In the genomic region with DNA sequence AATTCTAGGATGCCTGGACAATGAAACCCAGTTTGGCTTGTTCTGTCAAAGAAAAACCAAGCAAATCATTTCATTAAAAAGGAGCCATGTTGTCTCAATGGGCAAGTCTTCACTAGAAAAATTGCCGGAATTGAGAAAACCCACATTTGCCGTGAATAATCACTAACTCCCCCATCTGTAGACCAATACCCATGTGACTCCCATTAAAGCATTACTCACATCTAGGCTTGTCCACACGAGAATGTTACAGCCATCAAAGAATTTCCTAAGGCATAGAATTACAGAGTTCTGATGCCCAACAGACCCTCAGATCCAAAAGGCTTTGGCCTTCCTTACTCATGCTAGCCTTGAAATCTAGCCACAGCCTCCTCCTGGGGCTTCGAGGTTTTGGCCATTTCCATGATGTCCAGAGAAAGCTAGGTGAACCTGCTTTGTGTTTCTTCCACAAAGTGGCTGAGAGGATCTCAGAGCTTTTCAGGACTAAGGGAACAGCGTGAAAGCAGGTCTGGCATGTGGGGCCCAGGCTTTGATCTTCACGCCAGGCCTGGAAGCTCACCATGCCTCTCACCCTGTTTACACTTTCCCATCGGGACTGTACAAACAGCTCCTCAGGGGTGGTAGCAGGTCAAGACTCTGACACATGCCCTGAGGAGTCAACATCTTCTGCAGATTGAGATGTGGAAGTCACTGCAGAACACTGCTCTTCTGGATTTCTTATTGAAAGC, we compare ENCODE assay signal across 20 cellular contexts. TPM values are rescaled to one million over a fixed set of nuclear protein-coding genes. Genes with fewer than 3 reads are reported as not detected.
DNase-seq lines count a peak whose midpoint lies in the region; ATAC-seq, FAIRE-seq and TF ChIP-seq lines count a peak whose summit lies in the region.
"Had no signal": no experiment of that assay in that cellular context is flagged by ENCODE, and none has a peak within 500 bp of the region (broad histone marks: within the 10 kb centered on the region; RNA-seq: fewer than 3 reads in every experiment).

No MANE protein-coding gene starts in this region.

- TF ChIP-seq POLR2A in HepG2 (IDR thresholded peaks at IDR 0.05; ENCODE audit: insufficient read depth in 1 of 2, low read depth in 2 of 2, low read length in 2 of 2) (no peak), right lobe of liver (IDR thresholded peaks at IDR 0.05) (no peak), H1 (IDR thresholded peaks at IDR 0.05; ENCODE audit: control extremely low read depth in 1 of 2, low read depth in 2 of 2, low read length in 2 of 2) (no peak)

- CTCF ChIA-PET in HepG2 (lab: Yijun Ruan, JAX; ENCODE audit: low intra/inter-chr PET ratio, low total read pairs) (interaction anchor here (1.2 kb wide), 1 partner anchor 51 kb away, joined by 3 read pairs; no protein-coding TSS in a partner anchor), H1 (lab: Charles Lee; ENCODE audit: partially characterized antibody) (interaction anchor here (0.8 to 12.1 kb wide), 8 partner anchors 9 to 125 kb away, joined by 3 to 128 read pairs (median 14); partner anchors contain the start of gene SLC7A8)

- intact Hi-C loops in HepG2 (cut with micrococcal nuclease; ENCODE audit: unreplicated experiment): no loop called here
- intact Hi-C loops in right lobe of liver (cut with DNase I): no loop called here

- no TSS peak for BruUV-seq in HepG2 (replicated peaks; lab: Mats Ljungman, UMichigan)

- no peak overlapping the region for H3K14ac ChIP-seq in H1 (ENCODE audit: insufficient read length)

- no peaks in the 10 kb centered on the region for H3K79me2 ChIP-seq in HepG2 (ENCODE audit: insufficient read depth, low read length)
- peaks cover 3 to 55% of the 10 kb centered on the region in 2 experiments; a peak in 3 of 4 replicates for H3K79me2 ChIP-seq in H1 (ENCODE audit: control insufficient read depth in 1 of 2, insufficient read depth in 2 of 2, low read length in 2 of 2)

- H3K18ac ChIP-seq in H1 (ENCODE audit: extremely low read depth, low read length): no peak overlapping the region

- no peak overlapping the region for H4K5ac ChIP-seq in H1 (ENCODE audit: insufficient read length, low read depth, low read length)

- TF ChIP-seq RAD21 in HepG2 (CRISPR knock-in tag; IDR thresholded peaks at IDR 0.05) (no peak), H1 (IDR thresholded peaks at IDR 0.05 in 1 of 2, conservative IDR thresholded peaks at IDR 0.05 in 1 of 2; ENCODE audit: low read depth in 2 of 2, low read length in 2 of 2) (no peak)

- in situ Hi-C loops in HepG2 (cut with HindIII; ENCODE audit: extremely low pct_ligation_motif_present, low pct_unique_long_range_greater_than_20kb): no loop called here

- H2BK5ac ChIP-seq in H1 (ENCODE audit: low read depth, low read length): no peak overlapping the region

- H2AFZ ChIP-seq in HepG2 (ENCODE audit: low read length) (no peak overlapping the region), H1 (ENCODE audit: low read length) (no peak overlapping the region)

- H3K27ac ChIP-seq in HepG2 (ENCODE audit: extremely low read length, insufficient read depth, low read length): no peak overlapping the region
- no peak overlapping the region for H3K27ac ChIP-seq in right lobe of liver
- H3K27ac ChIP-seq in H1 (ENCODE audit: low read depth, low read length): no peak overlapping the region
- H3K27ac ChIP-seq in SJCRH30: no peak overlapping the region
- H3K27ac ChIP-seq: 22Rv1, right atrium auricular region had no signal

- H3K36me3 ChIP-seq in HepG2 (replicated peaks in 1 of 2; ENCODE audit: control insufficient read depth in 1 of 2, insufficient read depth in 2 of 2, low read length in 2 of 2): no peaks in the 10 kb centered on the region
- no peaks in the 10 kb centered on the region for H3K36me3 ChIP-seq in right lobe of liver
- peaks cover 3 to 22% (median 13%) of the 10 kb centered on the region in 4 experiments; a peak in 7 of 8 replicates for H3K36me3 ChIP-seq in H1 (ENCODE audit: control insufficient read depth in 2 of 4, insufficient read depth in 4 of 4, low read length in 3 of 4)
- H3K36me3 ChIP-seq in SJCRH30: no peaks in the 10 kb centered on the region
- H3K36me3 ChIP-seq: right atrium auricular region had no signal

- peaks cover 17% of the 10 kb centered on the region for H3K79me1 ChIP-seq in H1 (ENCODE audit: low read depth, low read length)

- no peaks in the 10 kb centered on the region for H4K20me1 ChIP-seq in HepG2 (ENCODE audit: insufficient read depth, low read length)
- H4K20me1 ChIP-seq in H1 (replicated peaks in 1 of 2; ENCODE audit: control insufficient read depth in 1 of 2, insufficient read depth in 2 of 2, low read length in 2 of 2): peaks cover 0 to 8% of the 10 kb centered on the region in 2 experiments

- DNase-seq in HepG2 (ENCODE audit: low spot score) (no peak), right lobe of liver (no peak), H1 (ENCODE audit: low read depth in 1 of 2, low spot score in 2 of 2) (no peak), myocyte (ENCODE audit: low read depth) (peak; percentile 20), NCI-H1092 treated with DMSO at 0.1 percent for 48 hours (lab: John Stamatoyannopoulos, UW) (no peak), SJCRH30 (no peak), T1000 (lab: John Stamatoyannopoulos, UW) (no peak)
- DNase-seq in NK-92 treated with Interleukin-12 subunit alpha and Interleukin-12 subunit beta, amount 100 ng/mL, for 24 hours (lab: John Stamatoyannopoulos, UW): no peak
- DNase-seq: activated CD4-positive, alpha-beta T cell treated with anti-CD3 and anti-CD28 coated beads, Interleukin-2, amount 50 U/mL, for 1 hour; activated T-cell treated with anti-CD3 and anti-CD28 coated beads, Interleukin-2, amount 50 U/mL, for 48 hours; H7; Karpas-422; NCI-H2029 treated with DMSO at 0.1 percent for 48 hours; RPMI8226; stimulated activated CD4-positive, alpha-beta T cell treated with anti-CD3 and anti-CD28 coated beads, Interleukin-4, amount 100 ng/mL, for 24 hours had no signal

- H3K4me1 ChIP-seq in HepG2 (ENCODE audit: insufficient read depth, low read length): peaks cover 15% of the 10 kb centered on the region
- H3K4me1 ChIP-seq in right lobe of liver: no peaks in the 10 kb centered on the region
- H3K4me1 ChIP-seq in H1 (replicated peaks in 1 of 4; ENCODE audit: control insufficient read depth in 3 of 4, insufficient read depth in 4 of 4, low read length in 3 of 4): peaks cover 2 to 17% (median 14%) of the 10 kb centered on the region in 4 experiments; a peak in 5 of 7 replicates
- no peaks in the 10 kb centered on the region; the same call in 1 of the 2 replicates for H3K4me1 ChIP-seq in SJCRH30

- H3K23me2 ChIP-seq in H1 (ENCODE audit: low read depth, low read length): no peaks in the 10 kb centered on the region

- H3K23ac ChIP-seq in H1 (ENCODE audit: insufficient read length): no peak overlapping the region

- H3K4me2 ChIP-seq in HepG2 (ENCODE audit: low read depth, low read length) (no peak overlapping the region), H1 (ENCODE audit: insufficient read depth in 1 of 2, low read depth in 2 of 2, low read length in 2 of 2) (no peak overlapping the region)

- H2BK20ac ChIP-seq in H1 (ENCODE audit: low read length): no peak overlapping the region

- H2BK15ac ChIP-seq in H1 (ENCODE audit: low read length): peak overlapping the region; percentile 49; the same call in 1 of the 2 replicates

- H3K27me3 ChIP-seq in HepG2 (ENCODE audit: control insufficient read depth in 1 of 2, insufficient read depth in 2 of 2, low read length in 2 of 2): peaks cover 5 to 38% of the 10 kb centered on the region in 2 experiments; a peak in 3 of 5 replicates
- H3K27me3 ChIP-seq in right lobe of liver: no peaks in the 10 kb centered on the region
- H3K27me3 ChIP-seq in H1 (replicated peaks in 1 of 4; ENCODE audit: control insufficient read depth in 3 of 4, extremely low read depth in 1 of 4, insufficient read depth in 3 of 4, low read length in 3 of 4): no peaks in the 10 kb centered on the region
- H3K27me3 ChIP-seq in SJCRH30: peaks cover 9% of the 10 kb centered on the region; the same call in 1 of the 2 replicates
- H3K27me3 ChIP-seq: right atrium auricular region had no signal

- H3K9ac ChIP-seq in HepG2 (ENCODE audit: insufficient read depth, low read depth, low read length): no peak overlapping the region
- no peak overlapping the region for H3K9ac ChIP-seq in H1 (replicated peaks in 1 of 4; ENCODE audit: extremely low read depth in 1 of 4, low read depth in 3 of 4, low read length in 3 of 4)

- no peak overlapping the region for H2BK12ac ChIP-seq in H1 (ENCODE audit: low read depth, low read length)

- H2BK120ac ChIP-seq in H1 (replicated peaks; ENCODE audit: low read depth, low read length): no peak overlapping the region

- TF ChIP-seq EP300 in HepG2 (IDR thresholded peaks at IDR 0.05; ENCODE audit: low read depth in 2 of 2, low read length in 2 of 2) (no peak), HepG2 (CRISPR knock-in tag; IDR thresholded peaks at IDR 0.05; ENCODE audit: borderline replicate concordance) (no peak), H1 (IDR thresholded peaks at IDR 0.05; ENCODE audit: borderline replicate concordance in 1 of 2, low read depth in 2 of 2, low read length in 2 of 2) (no peak)

- TF ChIP-seq CTCF in HepG2 (CRISPR knock-in tag; IDR thresholded peaks at IDR 0.05): no peak
- TF ChIP-seq CTCF in right lobe of liver (IDR thresholded peaks at IDR 0.05): no peak
- TF ChIP-seq CTCF in H1 (IDR thresholded peaks at IDR 0.05; ENCODE audit: control extremely low read depth in 1 of 3, insufficient read depth in 1 of 3, low read depth in 1 of 3, low read length in 3 of 3): no peak

- no peak overlapping the region for H2AK5ac ChIP-seq in H1 (ENCODE audit: low read depth, low read length)

- H3K9me3 ChIP-seq in HepG2 (ENCODE audit: low read length): no peaks in the 10 kb centered on the region
- no peaks in the 10 kb centered on the region for H3K9me3 ChIP-seq in right lobe of liver
- no peaks in the 10 kb centered on the region for H3K9me3 ChIP-seq in H1 (ENCODE audit: insufficient read depth in 2 of 2, low read depth in 1 of 2, low read length in 1 of 2)
- no peaks in the 10 kb centered on the region for H3K9me3 ChIP-seq in SJCRH30 (replicated peaks)
- H3K9me3 ChIP-seq: right atrium auricular region had no signal

- no peak overlapping the region for H3K4ac ChIP-seq in H1 (replicated peaks; ENCODE audit: insufficient read length, low read depth, low read length)

- H3K4me3 ChIP-seq in HepG2 (replicated peaks in 1 of 3; ENCODE audit: insufficient read depth in 1 of 3, low read depth in 2 of 3, low read length in 3 of 3): no peak overlapping the region
- H3K4me3 ChIP-seq in right lobe of liver: no peak overlapping the region
- H3K4me3 ChIP-seq in H1 (ENCODE audit: extremely low read depth in 1 of 4, insufficient read depth in 2 of 4, low read depth in 3 of 4, low read length in 4 of 4): no peak overlapping the region
- H3K4me3 ChIP-seq in SJCRH30: no peak overlapping the region
- H3K4me3 ChIP-seq: right atrium auricular region had no signal

- H4K91ac ChIP-seq in H1 (replicated peaks; ENCODE audit: insufficient read length, low read length): no peak overlapping the region

- WGBS in HepG2 (ENCODE audit: low lambda C conversion rate): 12% methylated on average over 7 of the region's 7 CpGs
- WGBS in right lobe of liver (ENCODE audit: insufficient coverage, low coverage, low lambda C conversion rate, missing lambda C conversion rate): 58% methylated on average over 7 of the region's 7 CpGs
- WGBS in H1 (ENCODE audit: extremely low coverage in 1 of 2, insufficient coverage in 1 of 2, insufficient read length in 1 of 2, insufficient replicate concordance in 2 of 2, low coverage in 1 of 2, low lambda C conversion rate in 2 of 2, missing lambda C conversion rate in 1 of 2), 2 experiments: 89% methylated on average over 7 of the region's 7 CpGs; no CpG with 5 or more reads in 1 of the 2 experiments

- no peak overlapping the region for H4K8ac ChIP-seq in H1 (ENCODE audit: extremely low read depth, insufficient read depth, low read length)

- no peak overlapping the region for H3K56ac ChIP-seq in H1 (replicated peaks; ENCODE audit: insufficient read length, low read depth, low read length)

- POLR2A ChIA-PET in HepG2 (lab: Yijun Ruan, JAX) (no interaction called here), H1 (lab: Charles Lee; ENCODE audit: partially characterized antibody) (interaction anchor here (1.7 to 3.2 kb wide), 3 partner anchors 9 to 31 kb away, joined by 4 to 15 read pairs (median 10); no protein-coding TSS in a partner anchor)

- ATAC-seq in HepG2 (peak; percentile 63), right lobe of liver (no peak)
- ATAC-seq: stimulated activated effector memory CD8-positive, alpha-beta T cell treated with anti-CD3 and anti-CD28 coated beads, Interleukin-12 subunit alpha, Interleukin-12 subunit beta, amount 100 ng/mL, for 72 hours had no signal

- FAIRE-seq in HepG2 (lab: Jason Lieb, UNC) (no peak), H1 (lab: Jason Lieb, UNC) (no peak)

RNA-seq across cellular contexts. Expression of gene SLC7A8, which starts 12.0 kb away (rescaled TPM):
- not detected in 2 replicates for total RNA-seq in HepG2 (2016; rRNA removed; fragmentation: Illumina TruSeq; extraction: Trizol)
- total RNA-seq in HepG2 (2016; cell fraction: cytosol; rRNA removed; fragmentation: Illumina TruSeq; extraction: Trizol; ENCODE audit: low read depth): not detected in 2 replicates
- total RNA-seq in HepG2 (2016; cell fraction: insoluble cytoplasmic fraction; rRNA removed; fragmentation: Illumina TruSeq; extraction: Trizol): not detected in 2 replicates
- total RNA-seq in HepG2 (2016; cell fraction: membrane; rRNA removed; fragmentation: Illumina TruSeq; extraction: Trizol): not detected in 2 replicates
- not detected in 2 replicates for total RNA-seq in HepG2 (2016; cell fraction: nucleus; rRNA removed; fragmentation: Illumina TruSeq; extraction: Trizol)
- polyA plus RNA-seq in HepG2 (2011; rRNA removed): 0.03 and 0.25 TPM in 2 replicates
- polyA plus RNA-seq in HepG2 (2011; cell fraction: cytosol; rRNA removed): not detected in 2 replicates
- 0.03 and 0.11 TPM in 2 replicates for polyA plus RNA-seq in HepG2 (2011; cell fraction: nucleus; rRNA removed)
- polyA plus RNA-seq in HepG2 (2012): not detected in 2 replicates
- polyA plus RNA-seq in HepG2 (2016; cell fraction: cytosol; fragmentation: Illumina TruSeq; extraction: Trizol; ENCODE audit: low read depth): not detected in 2 replicates
- not detected in 2 replicates for polyA plus RNA-seq in HepG2 (2016; cell fraction: insoluble cytoplasmic fraction; fragmentation: Illumina TruSeq; extraction: Trizol; ENCODE audit: low read depth)
- polyA plus RNA-seq in HepG2 (2016; cell fraction: membrane; fragmentation: Illumina TruSeq; extraction: Trizol; ENCODE audit: low read depth): not detected in 2 replicates
- not detected in 2 replicates for polyA plus RNA-seq in HepG2 (2016; cell fraction: nucleus; fragmentation: Illumina TruSeq; extraction: Trizol; ENCODE audit: insufficient read depth, low read depth)
- 1.4 TPM in 1 of 2 replicates, not detected in the other for polyA minus RNA-seq in HepG2 (2011; rRNA and poly(A)+ RNA removed; ENCODE audit: low replicate concordance)
- not detected in 2 replicates for polyA minus RNA-seq in HepG2 (2011; cell fraction: cytosol; rRNA and poly(A)+ RNA removed)
- polyA minus RNA-seq in HepG2 (2011; cell fraction: nucleus; rRNA and poly(A)+ RNA removed): not detected in 2 replicates
- total RNA-seq in right lobe of liver: 10 to 100 TPM in 1 of 6 experiments, 1 to 10 TPM in 5; 3.2 to 10.1 (median 4.4) TPM
- 204 and 209 TPM in 2 replicates for total RNA-seq in H1 (2021; fragmentation: NEBNext Ultra II Directional; extraction: Animal tissue kit (Norgen Biotek cat#: 25700))
- polyA plus RNA-seq in H1 (2011; rRNA removed): 181 and 182 TPM in 2 replicates
- 72.1 TPM for polyA plus RNA-seq in H1 (2011; cell fraction: cytosol; rRNA removed)
- polyA plus RNA-seq in H1 (2011; cell fraction: nucleus; rRNA removed): 146 TPM
- polyA plus RNA-seq in H1 (2012, experiment 1 of 2): 162 to 194 TPM (median 173 TPM) in 4 replicates
- polyA plus RNA-seq in H1 (2012, experiment 2 of 2): 152 TPM
- 383 TPM for polyA plus RNA-seq in H1 (2013, experiment 1 of 2)
- 341 TPM for polyA plus RNA-seq in H1 (2013, experiment 2 of 2)
- 234 and 286 TPM in 2 replicates for polyA minus RNA-seq in H1 (2011; rRNA and poly(A)+ RNA removed)
- 176 TPM for polyA minus RNA-seq in H1 (2011; cell fraction: cytosol; rRNA and poly(A)+ RNA removed)
- 79.9 TPM for polyA minus RNA-seq in H1 (2011; cell fraction: nucleus; rRNA and poly(A)+ RNA removed)
- total RNA-seq in myocyte: 1.7 and 4.8 TPM in 2 replicates
- 2.3 TPM for polyA plus RNA-seq in myocyte (2012)
- 0.04 TPM in 1 of 2 replicates, not detected in the other for total RNA-seq in SJCRH30 (2014; rRNA removed; shearing (Covaris generic))

RNA-seq across cellular contexts. Expression of gene CEBPE, which starts 52.4 kb away (rescaled TPM):
- total RNA-seq in HepG2 (2016; rRNA removed; fragmentation: Illumina TruSeq; extraction: Trizol) (0.11 TPM in 1 of 2 replicates, not detected in the other), right lobe of liver (under 1 TPM in 2 of 6 experiments, not detected in 4; 0.13 to 0.18 TPM), myocyte (not detected in 2 replicates)
- not detected in 2 replicates for total RNA-seq in HepG2 (2016; cell fraction: cytosol; rRNA removed; fragmentation: Illumina TruSeq; extraction: Trizol; ENCODE audit: low read depth)
- total RNA-seq in HepG2 (2016; cell fraction: insoluble cytoplasmic fraction; rRNA removed; fragmentation: Illumina TruSeq; extraction: Trizol): 0.12 TPM in 1 of 2 replicates, not detected in the other
- total RNA-seq in HepG2 (2016; cell fraction: membrane; rRNA removed; fragmentation: Illumina TruSeq; extraction: Trizol): 0.17 TPM in 1 of 2 replicates, not detected in the other
- total RNA-seq in HepG2 (2016; cell fraction: nucleus; rRNA removed; fragmentation: Illumina TruSeq; extraction: Trizol): not detected in 2 replicates
- polyA plus RNA-seq in HepG2 (2011; rRNA removed) (0.09 and 0.10 TPM in 2 replicates), H1 (2011; rRNA removed) (0.05 and 0.06 TPM in 2 replicates)
- polyA plus RNA-seq in HepG2 (2011; cell fraction: cytosol; rRNA removed): 0.10 and 0.13 TPM in 2 replicates
- polyA plus RNA-seq in HepG2 (2011; cell fraction: nucleus; rRNA removed): 0.10 TPM in 1 of 2 replicates, not detected in the other
- 0.09 TPM in 1 of 2 replicates, not detected in the other for polyA plus RNA-seq in HepG2 (2012)
- not detected in 2 replicates for polyA plus RNA-seq in HepG2 (2016; cell fraction: cytosol; fragmentation: Illumina TruSeq; extraction: Trizol; ENCODE audit: low read depth)
- not detected in 2 replicates for polyA plus RNA-seq in HepG2 (2016; cell fraction: insoluble cytoplasmic fraction; fragmentation: Illumina TruSeq; extraction: Trizol; ENCODE audit: low read depth)
- not detected in 2 replicates for polyA plus RNA-seq in HepG2 (2016; cell fraction: membrane; fragmentation: Illumina TruSeq; extraction: Trizol; ENCODE audit: low read depth)
- polyA plus RNA-seq in HepG2 (2016; cell fraction: nucleus; fragmentation: Illumina TruSeq; extraction: Trizol; ENCODE audit: insufficient read depth, low read depth): not detected in 2 replicates
- 0.08 and 0.14 TPM in 2 replicates for polyA minus RNA-seq in HepG2 (2011; rRNA and poly(A)+ RNA removed; ENCODE audit: low replicate concordance)
- polyA minus RNA-seq in HepG2 (2011; cell fraction: cytosol; rRNA and poly(A)+ RNA removed): not detected in 2 replicates
- polyA minus RNA-seq in HepG2 (2011; cell fraction: nucleus; rRNA and poly(A)+ RNA removed): not detected in 2 replicates
- total RNA-seq in H1 (2021; fragmentation: NEBNext Ultra II Directional; extraction: Animal tissue kit (Norgen Biotek cat#: 25700)): not detected in 2 replicates
- 0.04 TPM for polyA plus RNA-seq in H1 (2011; cell fraction: cytosol; rRNA removed)
- polyA plus RNA-seq in H1 (2011; cell fraction: nucleus; rRNA removed): not detected
- polyA plus RNA-seq in H1 (2012, experiment 1 of 2): not detected in 4 replicates
- not detected for polyA plus RNA-seq in H1 (2012, experiment 2 of 2)
- 0.02 TPM for polyA plus RNA-seq in H1 (2013, experiment 1 of 2)
- polyA plus RNA-seq in H1 (2013, experiment 2 of 2): not detected
- polyA minus RNA-seq in H1 (2011; rRNA and poly(A)+ RNA removed): 0.10 TPM in 1 of 2 replicates, not detected in the other
- polyA minus RNA-seq in H1 (2011; cell fraction: cytosol; rRNA and poly(A)+ RNA removed): not detected
- not detected for polyA minus RNA-seq in H1 (2011; cell fraction: nucleus; rRNA and poly(A)+ RNA removed)
- polyA plus RNA-seq in myocyte (2012): not detected
- not detected in 2 replicates for total RNA-seq in SJCRH30 (2014; rRNA removed; shearing (Covaris generic))
- total RNA-seq: glomerular endothelial cell, H7, kidney epithelial cell, right atrium auricular region had no signal

Comparison
In these comparisons a context has a peak if more than half of its experiments do, and no peak if none do; other contexts are left out.
1. RNA of gene SLC7A8, which starts 12.0 kb away (total RNA-seq): 204 to 209 TPM in H1; 1.7 to 4.8 TPM in myocyte, 3.2 to 10.1 TPM in right lobe of liver, 0.04 TPM in SJCRH30 and not detected in HepG2; every median in the first group is over 10 times any median in the second.
2. Of the 41 proteins assayed by ChIP-seq in both HepG2 and H1: peak only in HepG2: MAX and RXRA; only in H1: none; in both: none; in neither: 39.